34 cellular contexts compared by ENCODE assay signal in the genomic region with DNA sequence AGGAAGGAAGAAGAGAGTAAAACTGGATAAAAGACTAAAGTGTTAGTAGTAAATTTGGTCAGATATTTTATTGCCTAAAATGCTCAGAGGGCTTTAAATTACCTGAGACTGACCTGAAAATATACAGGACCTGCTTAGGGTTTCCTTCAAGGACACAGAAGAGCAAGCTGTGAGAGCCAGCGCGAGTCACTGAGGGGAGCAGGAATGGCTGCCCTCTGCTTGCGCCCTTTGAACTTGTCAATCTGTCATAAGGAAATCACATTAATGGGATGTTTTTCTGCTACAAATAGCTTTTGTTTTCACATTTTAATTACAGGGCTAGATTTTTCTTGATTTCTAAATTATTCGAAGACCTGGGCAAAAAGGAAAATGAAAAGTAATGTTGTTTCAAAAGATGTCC.
DNase-seq lines count a peak whose midpoint lies in the region; ATAC-seq and FAIRE-seq lines count a peak whose summit lies in the region.
"Had no signal": no experiment of that assay in that cellular context is flagged by ENCODE, and none has a peak within 500 bp of the region (broad histone marks: within the 10 kb centered on the region; RNA-seq: fewer than 3 reads in every experiment).

No MANE protein-coding gene starts in this region.

- in situ Hi-C loops in KBM-7 (cut with MboI; ENCODE audit: low pct_unique_long_range_greater_than_20kb, low sequenced_read_pairs): no loop called here

- no peak for DNase-seq in KBM-7
- no peak for DNase-seq in midbrain (lab: John Stamatoyannopoulos, UW)
- DNase-seq in GM03348 (ENCODE audit: low spot score): no peak
- DNase-seq: activated B cell treated with CpG ODN at 0.5 μM for 24 hours; activated CD4-positive, alpha-beta T cell treated with anti-CD3 and anti-CD28 coated beads, Interleukin-2, amount 50 U/mL, for 4 hours; activated naive CD4-positive, alpha-beta T cell treated with anti-CD3 and anti-CD28 coated beads for 36 hours; cerebellar nuclear complex; dermis blood vessel endothelial cell; DMS 273 treated with DMSO at 0.1 percent for 48 hours; EL; esophagus squamous epithelium; foreskin keratinocyte; H9; heart left ventricle; Karpas-422; left ventricle myocardium inferior; mesenchymal stem cell; NCI-H1436; NCI-H2081; NCI-H226; NCI-H69; PC-9; right lobe of liver; spleen; stimulated activated CD4-positive, alpha-beta T cell treated with anti-CD3 and anti-CD28 coated beads, Interleukin-2, amount 100 ng/mL, for 48 hours; stimulated activated naive CD8-positive, alpha-beta T cell treated with anti-CD3 and anti-CD28 coated beads, Interleukin-15, amount 100 ng/mL, for 72 hours had no signal

- ATAC-seq in GM18511 (IDR thresholded peaks at IDR 0.05; ENCODE audit: unreplicated experiment): peak; percentile 85
- peak; percentile 73 for ATAC-seq in GM21786 (IDR thresholded peaks at IDR 0.05; ENCODE audit: unreplicated experiment)
- ATAC-seq in HG03342 (IDR thresholded peaks at IDR 0.05; ENCODE audit: unreplicated experiment): peak; percentile 75
- no peak for ATAC-seq in GM18868 (IDR thresholded peaks at IDR 0.05; ENCODE audit: unreplicated experiment)
- ATAC-seq: foreskin keratinocyte; GM12878; heart left ventricle; HepG2; right lobe of liver; stimulated activated naive CD8-positive, alpha-beta T cell treated with anti-CD3 and anti-CD28 coated beads, Interleukin-15, amount 100 ng/mL, for 72 hours had no signal

- peak; percentile 49 for FAIRE-seq in islet of Langerhans (lab: Jason Lieb, UNC)
- FAIRE-seq: GM12878, HepG2, keratinocyte had no signal
